ENCODE assay signal across 1 cellular context in genomic region chr16:75647492-75648264, GRCh38.
A peak's percentile ranks its signal among the peaks of the same experiment; 100 is the strongest.
TF ChIP-seq lines count a peak whose summit lies in the region.

TSS of gene KARS1 (minus strand) at chr16:75647665. CDS start at chr16:75647639, 26 bp downstream.
TSS of gene TERF2IP (plus strand) at chr16:75647773. CDS start at chr16:75647883, 110 bp downstream.

TF ChIP-seq in K562, 482 proteins besides CTCF, POLR2A, EP300 and RAD21 (continued from another document and continues in another):
- TF ChIP-seq MGA (IDR thresholded peaks at IDR 0.05) (peak; percentile 58), MYC (IDR thresholded peaks at IDR 0.05; ENCODE audit: low read depth, low read length) (peak; percentile 95), MYC (CRISPR knock-in tag; IDR thresholded peaks at IDR 0.05; ENCODE audit: borderline replicate concordance, low read depth) (peak; percentile 95), FOXM1 (IDR thresholded peaks at IDR 0.05; ENCODE audit: low read depth) (no peak), FOXM1 (CRISPR knock-in tag; IDR thresholded peaks at IDR 0.05; ENCODE audit: low read depth) (peak; percentile 81), SRSF9 (IDR thresholded peaks at IDR 0.05; ENCODE audit: borderline replicate concordance, low read depth, low read length) (no peak), ZNF232 (CRISPR knock-in tag; IDR thresholded peaks at IDR 0.05) (0 out of 2 replicates have a peak, but pooled peaks have one; percentile 16), ZFX (CRISPR knock-in tag; IDR thresholded peaks at IDR 0.05) (peak; percentile 95), ZNF830 (CRISPR knock-in tag; IDR thresholded peaks at IDR 0.05) (0 out of 2 replicates have a peak, but pooled peaks have one; percentile 76), CXXC5 (CRISPR knock-in tag; IDR thresholded peaks at IDR 0.05) (peak; percentile 61), TFAP4 (CRISPR knock-in tag; IDR thresholded peaks at IDR 0.05; ENCODE audit: borderline replicate concordance) (peak; percentile 74; the same call in 1 of the 2 replicates), ATF7 (IDR thresholded peaks at IDR 0.05) (peak; percentile 65), GABPB2 (CRISPR knock-in tag; conservative IDR thresholded peaks at IDR 0.05) (no peak), PKNOX1 (IDR thresholded peaks at IDR 0.05) (peak; percentile 86), ZZZ3 (IDR thresholded peaks at IDR 0.05) (no peak), NKRF (IDR thresholded peaks at IDR 0.05; ENCODE audit: borderline replicate concordance) (peak; percentile 42), ZNF431 (CRISPR knock-in tag; IDR thresholded peaks at IDR 0.05) (peak; percentile 35; the same call in 1 of the 2 replicates), RB1 (IDR thresholded peaks at IDR 0.05; ENCODE audit: low read depth) (peak; percentile 45; the same call in 1 of the 2 replicates), TCF7L2 (IDR thresholded peaks at IDR 0.05; ENCODE audit: low read depth, low read length) (no peak), ESRRA (IDR thresholded peaks at IDR 0.05; ENCODE audit: borderline replicate concordance, low read depth) (peak; percentile 64; the same call in 1 of the 2 replicates), ZBTB7A (IDR thresholded peaks at IDR 0.05; ENCODE audit: borderline replicate concordance, control insufficient read depth, low read depth, low read length) (peak; percentile 68; the same call in 1 of the 2 replicates), POLR2H (tag; IDR thresholded peaks at IDR 0.05; ENCODE audit: low read depth) (peak; percentile 81; the same call in 1 of the 2 replicates), POLR2B (IDR thresholded peaks at IDR 0.05; ENCODE audit: low read depth, partially characterized antibody) (peak; percentile 96), HCFC1 (IDR thresholded peaks at IDR 0.05; ENCODE audit: low read depth, low read length) (peak; percentile 69), CEBPZ (IDR thresholded peaks at IDR 0.05; ENCODE audit: borderline replicate concordance, low read depth, low read length) (no peak), SMARCC2 (IDR thresholded peaks at IDR 0.05; ENCODE audit: low read depth) (no peak), HOXB6 (CRISPR knock-in tag; IDR thresholded peaks at IDR 0.05; ENCODE audit: borderline replicate concordance) (no peak), CTBP1 (IDR thresholded peaks at IDR 0.05; ENCODE audit: borderline replicate concordance) (peak; percentile 32; the same call in 1 of the 2 replicates), MXI1 (IDR thresholded peaks at IDR 0.05; ENCODE audit: low read depth, low read length) (0 out of 2 replicates have a peak, but pooled peaks have one; percentile 10), HNRNPLL (IDR thresholded peaks at IDR 0.05; ENCODE audit: low read depth, low read length, poor library complexity, severe bottlenecking) (peak; percentile 76), JUN (IDR thresholded peaks at IDR 0.05; ENCODE audit: borderline replicate concordance, low read depth, low read length) (no peak), JUN (CRISPR knock-in tag; IDR thresholded peaks at IDR 0.05; ENCODE audit: borderline replicate concordance) (no peak), POLR2AphosphoS2 (IDR thresholded peaks at IDR 0.05; ENCODE audit: low read length) (0 out of 2 replicates have a peak, but pooled peaks have one; percentile 60), ETS1 (conservative IDR thresholded peaks at IDR 0.05; ENCODE audit: control insufficient read depth, low read depth, low read length) (peak; percentile 66; the same call in 1 of the 2 replicates), MYNN (IDR thresholded peaks at IDR 0.05) (peak; percentile 41; the same call in 1 of the 2 replicates), MYNN (CRISPR knock-in tag; IDR thresholded peaks at IDR 0.05) (no peak), CCAR2 (IDR thresholded peaks at IDR 0.05; ENCODE audit: low read depth, low read length) (no peak), ZBTB2 (IDR thresholded peaks at IDR 0.05) (peak; percentile 89), L3MBTL2 (IDR thresholded peaks at IDR 0.05) (peak; percentile 86), SUPT5H (IDR thresholded peaks at IDR 0.05) (peak; percentile 94), NFIC (IDR thresholded peaks at IDR 0.05) (peak; percentile 30)
